ENCODE assay signal across 8 cellular contexts in the genomic region with DNA sequence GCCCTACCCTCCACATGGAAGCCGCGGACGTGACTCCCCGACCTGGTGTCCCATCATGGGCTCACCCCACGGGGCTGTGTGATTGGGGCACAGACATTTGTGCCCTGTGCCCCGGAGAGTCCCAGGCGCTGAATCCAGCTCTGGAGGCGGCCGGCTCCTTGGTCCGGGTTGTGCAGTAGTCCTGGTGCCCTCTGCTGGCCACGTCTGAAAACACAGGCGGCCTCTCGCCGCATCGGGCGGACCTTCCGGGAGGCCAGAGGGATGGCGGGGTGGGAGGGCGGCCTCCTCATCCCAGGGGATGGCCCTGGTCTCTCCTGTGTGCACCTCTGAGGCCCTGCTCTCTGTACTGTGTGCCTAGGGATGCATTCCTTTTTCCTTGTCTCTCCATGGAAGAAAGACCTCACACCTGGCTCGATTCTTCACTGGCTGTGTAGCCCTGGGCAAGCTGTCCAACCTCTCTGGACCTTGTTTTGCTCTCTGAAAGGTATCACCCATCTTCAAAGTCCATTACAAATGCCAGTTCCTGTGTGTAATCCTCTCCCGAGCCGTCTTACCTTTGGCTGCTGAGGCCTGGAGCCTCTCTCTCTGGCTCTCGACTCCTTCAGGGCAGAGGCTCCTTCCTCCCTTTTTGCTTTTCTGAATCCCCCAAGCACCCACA. TPM values are rescaled to one million over a fixed set of nuclear protein-coding genes. Genes with fewer than 3 reads are reported as not detected.
DNase-seq lines count a peak whose midpoint lies in the region; ATAC-seq, FAIRE-seq and TF ChIP-seq lines count a peak whose summit lies in the region.

No MANE protein-coding gene starts in this region.

- POLR2A ChIA-PET in K562 (lab: Yijun Ruan, JAX), result no interaction called here

- ATAC-seq in GM21576 (IDR thresholded peaks at IDR 0.05; ENCODE audit: unreplicated experiment), result peak; percentile 74
- peak; percentile 96 for ATAC-seq in K562

- H3K4me1 ChIP-seq in HUES48 (ENCODE audit: control insufficient read depth, insufficient read depth, low read length), result peaks cover 19% of the 10 kb centered on the region
- no peaks in the 10 kb centered on the region for H3K4me1 ChIP-seq in SJCRH30
- peaks cover 0 to 5% of the 10 kb centered on the region in 2 experiments; a peak in 1 of 5 replicates for H3K4me1 ChIP-seq in K562 (replicated peaks in 1 of 2; ENCODE audit: control insufficient read depth in 2 of 2, insufficient read depth in 2 of 2, low read length in 2 of 2)
- H3K4me1 ChIP-seq in iPS-20b (ENCODE audit: insufficient read depth, low read length), result peaks cover 14% of the 10 kb centered on the region; the same call in 1 of the 2 replicates

- in situ Hi-C loops in K562 (cut with MboI), result loop anchor here (10.0 kb wide), 1 partner anchor 153 kb away; no protein-coding TSS in a partner anchor

- no peaks in the 10 kb centered on the region; the same call in 1 of the 2 replicates for H4K20me1 ChIP-seq in K562 (replicated peaks; ENCODE audit: control insufficient read depth, insufficient read depth, low read length)

- TF ChIP-seq CTCF in K562 (IDR thresholded peaks at IDR 0.05 in 2 of 3, conservative IDR thresholded peaks at IDR 0.05 in 1 of 3; ENCODE audit: insufficient read depth in 2 of 3, low read depth in 1 of 3, low read length in 3 of 3), result peak; percentile 77 to 82 (median 82)

- H3K36me3 ChIP-seq in HUES48 (ENCODE audit: control insufficient read depth, insufficient read depth, low read length), result no peaks in the 10 kb centered on the region
- H3K36me3 ChIP-seq in SJCRH30, result no peaks in the 10 kb centered on the region
- H3K36me3 ChIP-seq in K562 (ENCODE audit: control insufficient read depth, insufficient read depth, low read length), result no peaks in the 10 kb centered on the region
- no peaks in the 10 kb centered on the region for H3K36me3 ChIP-seq in iPS-20b (ENCODE audit: insufficient read depth, low read depth, low read length)

- BruUV-seq in K562 (replicated peaks; lab: Mats Ljungman, UMichigan), result no TSS peak

- peaks cover 25% of the 10 kb centered on the region for H3K27me3 ChIP-seq in HUES48 (ENCODE audit: control insufficient read depth, insufficient read depth, low read length)
- H3K27me3 ChIP-seq in SJCRH30, result no peaks in the 10 kb centered on the region; the same call in 1 of the 2 replicates
- peaks cover 0 to 19% of the 10 kb centered on the region in 2 experiments; a peak in 2 of 5 replicates for H3K27me3 ChIP-seq in K562 (ENCODE audit: control insufficient read depth in 2 of 2, insufficient read depth in 2 of 2, low read length in 2 of 2)
- H3K27me3 ChIP-seq in iPS-20b (ENCODE audit: insufficient read depth, low read length), result peaks cover 42% of the 10 kb centered on the region

- CTCF ChIA-PET in K562 (lab: Yijun Ruan, JAX; ENCODE audit: low intra/inter-chr PET ratio), result interaction anchor here (0.7 to 1.3 kb wide), 5 partner anchors 92 to 596 kb away, joined by 3 to 6 read pairs (median 4); no protein-coding TSS in a partner anchor

- peak overlapping the region; percentile 42 for H3K4me3 ChIP-seq in HUES48 (ENCODE audit: low read depth, low read length)
- no peak overlapping the region for H3K4me3 ChIP-seq in SJCRH30
- H3K4me3 ChIP-seq in K562, result no peak overlapping the region
- H3K4me3 ChIP-seq in iPS-20b (ENCODE audit: low read length), result peak overlapping the region; percentile 45; the same call in 1 of the 2 replicates

- DNase-seq in GM03348 (ENCODE audit: low spot score) (peak; percentile 94), SJCRH30 (peak; percentile 40 to 57), K562 (ENCODE audit: extremely low read depth in 1 of 4, low spot score in 3 of 4) (peak; percentile 76 to 87 (median 84)), GDM1 (lab: John Stamatoyannopoulos, UW) (no peak)
- DNase-seq in stimulated activated CD4-positive, alpha-beta T cell treated with anti-CD3 and anti-CD28 coated beads, Interleukin-12 subunit alpha, Interleukin-12 subunit beta, amount 100 ng/mL, for 48 hours (ENCODE audit: low read depth in 2 of 3, low spot score in 1 of 3), result peak; percentile 31 to 45 (median 43)

- intact Hi-C loops in K562 (cut with micrococcal nuclease), result loop anchor here (1.0 to 10.0 kb wide), 4 partner anchors 94 to 595 kb away; no protein-coding TSS in a partner anchor

- no peak overlapping the region for H3K9ac ChIP-seq in HUES48 (ENCODE audit: low read depth, low read length)
- H3K9ac ChIP-seq in K562 (ENCODE audit: insufficient read depth in 1 of 2, low read depth in 2 of 2, low read length in 2 of 2), result no peak overlapping the region
- H3K9ac ChIP-seq in iPS-20b (ENCODE audit: low read depth, low read length), result peak overlapping the region; percentile 43; the same call in 1 of the 2 replicates

- no peak for TF ChIP-seq POLR2A in K562 (conservative IDR thresholded peaks at IDR 0.05)

- no peaks in the 10 kb centered on the region for H3K9me1 ChIP-seq in K562 (ENCODE audit: control insufficient read depth, insufficient read depth, low read length)

- WGBS in K562 (ENCODE audit: insufficient coverage, low coverage, missing lambda C conversion rate), result 0% methylated on average over 21 of the region's 23 CpGs

- FAIRE-seq in K562 (lab: Jason Lieb, UNC), result peak; percentile 59

- TF ChIP-seq RAD21 in K562 (CRISPR knock-in tag; conservative IDR thresholded peaks at IDR 0.05 in 1 of 2, IDR thresholded peaks at IDR 0.05 in 1 of 2), result peak; percentile 49 to 70

- no peak overlapping the region for H2AFZ ChIP-seq in K562 (ENCODE audit: low read depth, low read length)

- H3K27ac ChIP-seq in HUES48 (ENCODE audit: low read depth, low read length), result no peak overlapping the region
- no peak overlapping the region for H3K27ac ChIP-seq in SJCRH30
- H3K27ac ChIP-seq in K562 (ENCODE audit: extremely low read depth, low read depth, low read length), result no peak overlapping the region
- no peak overlapping the region for H3K27ac ChIP-seq in iPS-20b (ENCODE audit: low read length)

- H3K4me2 ChIP-seq in K562 (ENCODE audit: insufficient read depth, low read length), result no peak overlapping the region

- H3K79me2 ChIP-seq in K562 (ENCODE audit: control insufficient read depth, insufficient read depth, low read length), result no peaks in the 10 kb centered on the region

- H3K9me3 ChIP-seq in HUES48 (ENCODE audit: control insufficient read depth, insufficient read depth, low read length) (no peaks in the 10 kb centered on the region), SJCRH30 (replicated peaks) (no peaks in the 10 kb centered on the region), K562 (replicated peaks; ENCODE audit: control insufficient read depth, insufficient read depth, low read depth, low read length) (no peaks in the 10 kb centered on the region), iPS-20b (ENCODE audit: insufficient read depth, low read depth, low read length) (no peaks in the 10 kb centered on the region)

- no peak for TF ChIP-seq EP300 in K562 (IDR thresholded peaks at IDR 0.05; ENCODE audit: low read length)

TF ChIP-seq in K562, 482 proteins besides CTCF, POLR2A, EP300 and RAD21:
- TF ChIP-seq RCOR1 (IDR thresholded peaks at IDR 0.05; ENCODE audit: borderline replicate concordance in 1 of 2, low read depth in 2 of 2, low read length in 2 of 2) (peak in 1 of 2 experiments; percentile 20; a peak in 1 of 4 replicates), ZNF75A (CRISPR knock-in tag; IDR thresholded peaks at IDR 0.05) (no peak), SMC3 (conservative IDR thresholded peaks at IDR 0.05; ENCODE audit: insufficient read depth, low read depth, low read length) (peak; percentile 72)
- TF ChIP-seq, protein P1, sequence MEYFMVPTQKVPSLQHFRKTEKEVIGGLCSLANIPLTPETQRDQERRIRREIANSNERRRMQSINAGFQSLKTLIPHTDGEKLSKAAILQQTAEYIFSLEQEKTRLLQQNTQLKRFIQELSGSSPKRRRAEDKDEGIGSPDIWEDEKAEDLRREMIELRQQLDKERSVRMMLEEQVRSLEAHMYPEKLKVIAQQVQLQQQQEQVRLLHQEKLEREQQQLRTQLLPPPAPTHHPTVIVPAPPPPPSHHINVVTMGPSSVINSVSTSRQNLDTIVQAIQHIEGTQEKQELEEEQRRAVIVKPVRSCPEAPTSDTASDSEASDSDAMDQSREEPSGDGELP (CRISPR knock-in tag; IDR thresholded peaks at IDR 0.05; ENCODE audit: borderline replicate concordance), result 0 out of 2 replicates have a peak, but pooled peaks have one; percentile 20

RNA-seq across cellular contexts. Expression of a gene that starts 27.6 kb away (rescaled TPM):
- total RNA-seq in SJCRH30 (2014; rRNA removed; shearing (Covaris generic)), result not detected in 2 replicates
- not detected in 2 replicates for total RNA-seq in K562 (2011; cell fraction: chromatin; rRNA removed; ENCODE audit: low replicate concordance)
- not detected in 2 replicates for total RNA-seq in K562 (2011; cell fraction: nucleolus; rRNA removed)
- total RNA-seq in K562 (2011; cell fraction: nucleoplasm; rRNA removed), result not detected in 2 replicates
- total RNA-seq in K562 (2014; rRNA removed) (0.05 TPM in 1 of 2 replicates, not detected in the other), K562 (2014; rRNA removed; fragmentation: Illumina TruSeq; extraction: Trizol) (not detected in 2 replicates), K562 (2015; rRNA removed; fragmentation: Illumina TruSeq; extraction: Trizol) (not detected in 2 replicates), K562 (2021) (0.24 TPM in 1 of 2 replicates, not detected in the other)
- polyA plus RNA-seq in K562 (2011; rRNA removed) (0.06 TPM in 1 of 2 replicates, not detected in the other), K562 (2014; fragmentation: Illumina TruSeq; extraction: Trizol) (0.08 and 0.09 TPM in 2 replicates), K562 (2014; fragmentation: Nextera tagmentation; extraction: Ambion mirVana) (under 1 TPM in 1 of 2 experiments, not detected in 1; 0.04 TPM), K562 (2014; rRNA removed) (0.15 and 0.19 TPM in 2 replicates)
- not detected in 2 replicates for polyA plus RNA-seq in K562 (2011; cell fraction: cytosol; rRNA removed)
- 0.10 TPM in 1 of 2 replicates, not detected in the other for polyA plus RNA-seq in K562 (2011; cell fraction: nucleus; rRNA removed)
- polyA plus RNA-seq in K562 (2012), result 0.09 and 0.47 TPM in 2 replicates
- not detected in 2 replicates for polyA minus RNA-seq in K562 (2011; rRNA and poly(A)+ RNA removed)
- not detected in 2 replicates for polyA minus RNA-seq in K562 (2011; cell fraction: cytosol; rRNA and poly(A)+ RNA removed)
- polyA minus RNA-seq in K562 (2011; cell fraction: nucleus; rRNA and poly(A)+ RNA removed), result not detected in 2 replicates

Comparison
In these comparisons a context has a peak if more than half of its experiments do, and no peak if none do; other contexts are left out.
1. H3K4me3 ChIP-seq: peak in HUES48 (single experiment) and iPS-20b (single experiment); none in SJCRH30 (single experiment) and K562 (single experiment).